Comparison of ENCODE assay signal across 18 cellular contexts in the genomic region with DNA sequence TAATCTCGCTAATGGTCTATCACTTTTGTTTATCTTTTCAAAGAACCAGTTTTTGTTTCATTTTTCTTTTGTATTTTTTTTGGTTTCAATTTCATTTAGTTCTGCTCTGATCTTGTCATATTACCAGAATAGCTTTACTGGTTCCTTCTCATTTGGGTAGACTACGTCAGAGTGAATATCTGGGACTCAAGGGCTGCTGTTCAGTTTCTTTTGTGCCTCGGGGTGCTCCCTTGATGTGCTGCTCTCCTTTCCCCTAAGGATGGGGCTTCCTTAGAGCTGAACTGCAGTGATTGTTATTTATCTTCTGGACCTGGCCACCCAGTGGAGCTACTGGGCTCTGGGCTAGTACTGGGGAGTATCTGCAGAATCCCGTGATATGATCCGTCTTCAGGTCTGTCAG. TPM values are rescaled to one million over a fixed set of nuclear protein-coding genes. Genes with fewer than 3 reads are reported as not detected.
DNase-seq lines count a peak whose midpoint lies in the region; ATAC-seq, FAIRE-seq and TF ChIP-seq lines count a peak whose summit lies in the region.
"Had no signal": no experiment of that assay in that cellular context is flagged by ENCODE, and none has a peak within 500 bp of the region (broad histone marks: within the 10 kb centered on the region; RNA-seq: fewer than 3 reads in every experiment).

No MANE protein-coding gene starts in this region.

- H3K4me3 Mint-ChIP-seq in T-helper 1 cell treated with Interleukin-12 subunit alpha and Interleukin-12 subunit beta and Interleukin-4 antibody, amounts not matched to agents 30 μg/mL and 1 μg/mL, for 36 hours, result peak overlapping the region; percentile 70
- H3K4me3 Mint-ChIP-seq: neural progenitor cell had no signal

- TF ChIP-seq POLR2A in esophagus squamous epithelium (IDR thresholded peaks at IDR 0.05) (no peak), prostate gland (IDR thresholded peaks at IDR 0.05) (no peak)

- H3K27me3 ChIP-seq in esophagus squamous epithelium (no peaks in the 10 kb centered on the region), small intestine (ENCODE audit: control insufficient read depth in 2 of 2, insufficient read depth in 2 of 2, low read length in 2 of 2) (no peaks in the 10 kb centered on the region), prostate gland (replicated peaks; ENCODE audit: insufficient read depth) (no peaks in the 10 kb centered on the region)
- H3K27me3 ChIP-seq: neural progenitor cell had no signal

- FAIRE-seq in small intestine (lab: Jason Lieb, UNC) (no peak), kidney (lab: Jason Lieb, UNC) (no peak)
- FAIRE-seq: endometrium, HepG2 had no signal

- intact Hi-C loops in esophagus squamous epithelium (cut with DNase I), result no loop called here
- intact Hi-C loops in prostate gland (cut with DNase I), result no loop called here
- intact Hi-C loops in kidney (cut with DNase I), result no loop called here

- H3K4me3 ChIP-seq in GM12865 (ENCODE audit: low read depth, low read length) (no peak overlapping the region; the same call in 1 of the 2 replicates), esophagus squamous epithelium (peak overlapping the region in 1 of 4 donors; percentile 6), small intestine (ENCODE audit: low read depth in 1 of 2, low read length in 2 of 2) (no peak overlapping the region), prostate gland (no peak overlapping the region), kidney (ENCODE audit: low read length in 2 of 2) (no peak overlapping the region)
- H3K4me3 ChIP-seq: HAP-1, neural progenitor cell had no signal

- TF ChIP-seq CTCF in GM12865 (IDR thresholded peaks at IDR 0.05; ENCODE audit: insufficient read depth, low read depth, low read length, missing control alignments) (no peak), esophagus squamous epithelium (IDR thresholded peaks at IDR 0.05) (no peak), prostate gland (IDR thresholded peaks at IDR 0.05) (no peak), kidney (IDR thresholded peaks at IDR 0.05; ENCODE audit: borderline replicate concordance, extremely low read depth, insufficient read depth) (no peak)

- H3K36me3 Mint-ChIP-seq in T-helper 1 cell treated with Interleukin-12 subunit alpha and Interleukin-12 subunit beta and Interleukin-4 antibody, amounts not matched to agents 30 μg/mL and 1 μg/mL, for 36 hours (ENCODE audit: low read depth), result peaks cover 28% of the 10 kb centered on the region
- H3K36me3 Mint-ChIP-seq: neural progenitor cell had no signal

- H3K27ac ChIP-seq in esophagus squamous epithelium, result peak overlapping the region; percentile 59 to 86 (median 78)
- peak overlapping the region in 1 of 2 donors; percentile 64 for H3K27ac ChIP-seq in small intestine (ENCODE audit: low read depth in 1 of 2, low read length in 1 of 2)
- H3K27ac ChIP-seq in prostate gland, result no peak overlapping the region
- no peak overlapping the region for H3K27ac ChIP-seq in kidney (ENCODE audit: low read depth in 2 of 2, low read length in 2 of 2)
- H3K27ac ChIP-seq: brain microvascular endothelial cell, neural progenitor cell, RWPE1 had no signal

- DNase-seq in GM12865 (ENCODE audit: low read depth) (peak; percentile 31), esophagus squamous epithelium (lab: John Stamatoyannopoulos, UW) (no peak), small intestine (no peak), prostate gland (ENCODE audit: low spot score) (no peak), NCI-H146 (lab: John Stamatoyannopoulos, UW) (no peak), kidney (no peak)
- DNase-seq: brain microvascular endothelial cell, Calu3, heart left ventricle, NCI-H1092 treated with DMSO at 0.1 percent for 48 hours, NCI-H524 had no signal

- H3K9ac ChIP-seq in kidney (ENCODE audit: low read length in 2 of 2), result no peak overlapping the region
- H3K9ac ChIP-seq: neural progenitor cell had no signal

- WGBS in esophagus squamous epithelium, 2 donors, result 33 to 79% methylated on average over 3 to 5 of the region's 5 CpGs
- WGBS in small intestine, 3 donors, result 59 to 72% (median 63%) methylated on average over 5 of the region's 5 CpGs
- WGBS in prostate gland, result 91% methylated on average over 5 of the region's 5 CpGs

- H3K36me3 ChIP-seq in esophagus squamous epithelium (no peaks in the 10 kb centered on the region), small intestine (ENCODE audit: control insufficient read depth in 2 of 2, insufficient read depth in 2 of 2, low read length in 2 of 2) (no peaks in the 10 kb centered on the region), prostate gland (no peaks in the 10 kb centered on the region), kidney (ENCODE audit: control insufficient read depth in 1 of 2, insufficient read depth in 2 of 2, low read length in 2 of 2) (no peaks in the 10 kb centered on the region)
- H3K36me3 ChIP-seq: brain microvascular endothelial cell, HAP-1, heart left ventricle, neural progenitor cell had no signal

- peak overlapping the region; percentile 84 for H3K27ac Mint-ChIP-seq in T-helper 1 cell treated with Interleukin-12 subunit alpha and Interleukin-12 subunit beta and Interleukin-4 antibody, amounts not matched to agents 30 μg/mL and 1 μg/mL, for 36 hours
- H3K27ac Mint-ChIP-seq: neural progenitor cell had no signal

- peaks cover 33% of the 10 kb centered on the region for H3K9me3 Mint-ChIP-seq in T-helper 1 cell treated with Interleukin-12 subunit alpha and Interleukin-12 subunit beta and Interleukin-4 antibody, amounts not matched to agents 30 μg/mL and 1 μg/mL, for 36 hours

- H3K9me3 ChIP-seq in esophagus squamous epithelium (peaks cover 0 to 4% (median 0%) of the 10 kb centered on the region in 3 donors), small intestine (ENCODE audit: control insufficient read depth, low read depth) (no peaks in the 10 kb centered on the region), prostate gland (no peaks in the 10 kb centered on the region), kidney (ENCODE audit: control insufficient read depth in 1 of 2, low read length in 2 of 2) (no peaks in the 10 kb centered on the region)
- H3K9me3 ChIP-seq: HAP-1 had no signal

- peaks cover 32% of the 10 kb centered on the region for H3K4me1 Mint-ChIP-seq in T-helper 1 cell treated with Interleukin-12 subunit alpha and Interleukin-12 subunit beta and Interleukin-4 antibody, amounts not matched to agents 30 μg/mL and 1 μg/mL, for 36 hours (ENCODE audit: low read depth)
- H3K4me1 Mint-ChIP-seq: neural progenitor cell had no signal

- peak; percentile 32 for ATAC-seq in GM19468 (IDR thresholded peaks at IDR 0.05; ENCODE audit: extremely low read depth, unreplicated experiment)
- ATAC-seq: heart left ventricle, HepG2 had no signal

- H3K4me1 ChIP-seq in esophagus squamous epithelium (peaks cover 4 to 5% (median 4%) of the 10 kb centered on the region in 3 donors), small intestine (ENCODE audit: control insufficient read depth in 2 of 2, insufficient read depth in 1 of 2, low read depth in 1 of 2, low read length in 1 of 2) (no peaks in the 10 kb centered on the region), prostate gland (replicated peaks) (no peaks in the 10 kb centered on the region), kidney (ENCODE audit: control insufficient read depth in 1 of 2, insufficient read depth in 1 of 2, low read depth in 1 of 2, low read length in 2 of 2) (no peaks in the 10 kb centered on the region)
- H3K4me1 ChIP-seq: HAP-1, neural progenitor cell had no signal

- H3K27me3 Mint-ChIP-seq in T-helper 1 cell treated with Interleukin-12 subunit alpha and Interleukin-12 subunit beta and Interleukin-4 antibody, amounts not matched to agents 30 μg/mL and 1 μg/mL, for 36 hours (ENCODE audit: low read depth), result no peaks in the 10 kb centered on the region

RNA-seq across cellular contexts. Expression of a gene that starts 29.3 kb away (rescaled TPM):
- total RNA-seq in esophagus squamous epithelium (1,000 to 10,000 TPM in 2 of 4 donors, 100 to 1,000 TPM in 2; 594 to 1,539 (median 978) TPM), prostate gland (1 to 10 TPM; 3.7 to 4.4 TPM), kidney (2.1 TPM)
- polyA plus RNA-seq in small intestine (10 to 100 TPM; 21.3 to 69.8 (median 27.3) TPM), kidney (ENCODE audit: insufficient read depth, low read depth, low replicate concordance) (1.3 TPM)

RNA-seq across cellular contexts. Expression of a gene that starts 30.3 kb away (rescaled TPM):
- total RNA-seq in esophagus squamous epithelium, result under 1 TPM in 1 of 4 donors, not detected in 3; 0.53 TPM
- polyA plus RNA-seq in small intestine, result not detected
- not detected for total RNA-seq in prostate gland
- not detected for total RNA-seq in kidney
- not detected for polyA plus RNA-seq in kidney (ENCODE audit: insufficient read depth, low read depth, low replicate concordance)
- total RNA-seq: Calu3, heart left ventricle, HepG2 had no signal
- polyA plus RNA-seq: heart left ventricle, HepG2 had no signal

RNA-seq across cellular contexts. Expression of a gene that starts 39.1 kb away (rescaled TPM):
- total RNA-seq in esophagus squamous epithelium, result 10 to 100 TPM in 3 of 4 donors, 1 to 10 TPM in 1; 5.0 to 90.7 (median 28.9) TPM
- polyA plus RNA-seq in small intestine, result not detected
- total RNA-seq in prostate gland, result not detected
- not detected for total RNA-seq in kidney
- polyA plus RNA-seq in kidney (ENCODE audit: insufficient read depth, low read depth, low replicate concordance), result not detected
- total RNA-seq: heart left ventricle, HepG2 had no signal
- polyA plus RNA-seq: heart left ventricle, HepG2 had no signal

RNA-seq across cellular contexts. Expression of a gene that starts 45.4 kb away (rescaled TPM):
- total RNA-seq in esophagus squamous epithelium (1 to 10 TPM in 2 of 4 donors, not detected in 2; 1.5 to 1.7 TPM), prostate gland (not detected), kidney (not detected)
- polyA plus RNA-seq in small intestine (not detected), kidney (ENCODE audit: insufficient read depth, low read depth, low replicate concordance) (not detected)
- total RNA-seq: Calu3, heart left ventricle, HepG2 had no signal
- polyA plus RNA-seq: heart left ventricle, HepG2 had no signal

Comparison
In these comparisons a context has a peak if more than half of its experiments do, and no peak if none do; other contexts are left out.
1. H3K27ac ChIP-seq: peak in esophagus squamous epithelium (4 of 4); none in prostate gland (0 of 2) and kidney (0 of 2).
2. RNA of a gene that starts 29.3 kb away (total RNA-seq): 594 to 1,539 TPM in esophagus squamous epithelium; 3.7 to 4.4 TPM in prostate gland and 2.1 TPM in kidney (single experiment); every median in the first group is over 100 times any median in the second.